Comparison of ENCODE assay signal across 8 cellular contexts in the genomic region with DNA sequence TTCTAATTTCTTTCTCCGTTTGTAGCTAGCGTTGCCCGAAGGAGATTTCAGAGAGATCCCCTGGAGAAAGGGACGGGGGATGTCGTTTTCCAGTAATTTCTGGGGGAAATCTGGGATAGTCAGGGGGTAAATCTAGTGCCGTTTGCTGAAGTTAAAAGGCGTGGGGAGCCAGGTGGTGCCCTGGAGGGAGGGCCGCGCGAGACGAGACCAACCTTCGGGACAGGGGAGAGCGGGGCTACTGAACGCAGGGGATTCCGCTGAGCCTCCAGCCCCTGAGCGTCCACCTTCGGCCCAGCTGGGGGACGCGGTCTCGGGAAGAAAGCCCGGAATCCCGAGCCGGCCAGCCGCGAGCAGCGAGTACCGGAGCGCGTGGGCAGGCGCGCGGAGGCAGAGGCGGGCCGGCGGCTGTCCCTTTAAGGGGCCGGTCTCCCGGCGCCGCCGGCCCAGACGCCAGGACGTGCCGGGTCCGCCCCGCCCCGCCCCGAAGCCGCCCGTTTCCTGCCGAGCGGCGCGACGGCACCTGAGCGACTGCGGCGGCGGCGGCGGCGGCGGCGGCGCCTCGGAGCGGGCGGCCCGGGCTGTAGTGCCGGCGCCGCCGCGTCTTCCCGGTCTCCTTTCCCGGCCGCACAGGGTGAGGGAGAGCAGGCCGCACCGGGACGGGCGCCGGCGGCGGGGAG. TPM values are rescaled to one million over a fixed set of nuclear protein-coding genes. Genes with fewer than 3 reads are reported as not detected.
DNase-seq lines count a peak whose midpoint lies in the region; ATAC-seq and TF ChIP-seq lines count a peak whose summit lies in the region.

Gene KTN1 (plus strand): TSS at position 484 of the 677 bp plus-strand sequence. CDS start 31,842 bp downstream, outside the sequence.

- H3K4me3 Mint-ChIP-seq in chondrocyte (ENCODE audit: unreplicated experiment) = peak within 1 kb of the TSS; percentile 96

- peaks cover 21% of the 10 kb centered on the region for H3K4me1 Mint-ChIP-seq in chondrocyte (ENCODE audit: low read depth)

- no peaks in the 10 kb centered on the region for H3K9me3 Mint-ChIP-seq in chondrocyte (ENCODE audit: low read depth)

- peak within 1 kb of the TSS; percentile 86 for H3K4me3 ChIP-seq in AG04449 (ENCODE audit: low read depth, low read length)

- POLR2A ChIA-PET in AG04449 (lab: Yijun Ruan, JAX) = no interaction called here

- peak within 1 kb of the TSS; percentile 97 for H3K27ac Mint-ChIP-seq in chondrocyte (ENCODE audit: unreplicated experiment)

- no peaks in the 10 kb centered on the region for H3K36me3 Mint-ChIP-seq in chondrocyte (ENCODE audit: low read depth)

- peak; percentile 31 for ATAC-seq in GM18870 (IDR thresholded peaks at IDR 0.05; ENCODE audit: unreplicated experiment)
- ATAC-seq in HG03108 (IDR thresholded peaks at IDR 0.05; ENCODE audit: unreplicated experiment) = peak; percentile 78

- DNase-seq in AG04449 (ENCODE audit: low read depth, low spot score) (no peak), NCI-H345 treated with DMSO at 0.1 percent for 48 hours (lab: John Stamatoyannopoulos, UW; ENCODE audit: unreplicated experiment) (peak; percentile 80), chondrocyte (ENCODE audit: low spot score) (no peak), kidney tubule cell (ENCODE audit: low spot score) (peak; percentile 89)
- DNase-seq in activated CD4-positive, alpha-beta T cell treated with anti-CD3 and anti-CD28 coated beads for 24 hours (ENCODE audit: low read depth in 2 of 2) = peak; percentile 74 to 77
- peak; percentile 52 to 81 (median 65) for DNase-seq in stimulated activated CD4-positive, alpha-beta T cell treated with anti-CD3 and anti-CD28 coated beads, Interleukin-1b, Interleukin-23, amount 100 ng/mL, for 24 hours (ENCODE audit: low read depth in 4 of 4, low spot score in 1 of 4)

- TF ChIP-seq CTCF in AG04449 (IDR thresholded peaks at IDR 0.05; ENCODE audit: insufficient read depth, low read length, missing control alignments) (no peak), chondrocyte (IDR thresholded peaks at IDR 0.05) (peak; percentile 10)

- no peaks in the 10 kb centered on the region for H3K27me3 Mint-ChIP-seq in chondrocyte (ENCODE audit: low read depth)

- CTCF ChIA-PET in AG04449 (lab: Yijun Ruan, JAX) = interaction anchor here (1.6 to 2.6 kb wide), 2 partner anchors 21 to 134 kb away, joined by 3 to 13 read pairs; no protein-coding TSS in a partner anchor

RNA-seq across cellular contexts. Expression of gene KTN1, which starts in this region (rescaled TPM):
- total RNA-seq in chondrocyte = 129 to 148 TPM (median 137 TPM) in 3 replicates

Comparison
In these comparisons a context has a peak if more than half of its experiments do, and no peak if none do; other contexts are left out.
1. DNase-seq: peak in NCI-H345 treated with DMSO at 0.1 percent for 48 hours (single experiment), activated CD4-positive, alpha-beta T cell treated with anti-CD3 and anti-CD28 coated beads for 24 hours (2 of 2), kidney tubule cell (single experiment) and stimulated activated CD4-positive, alpha-beta T cell treated with anti-CD3 and anti-CD28 coated beads, Interleukin-1b, Interleukin-23, amount 100 ng/mL, for 24 hours (4 of 4); none in AG04449 (single experiment) and chondrocyte (single experiment).